In genomic region chr15:39782441-39783138, GRCh38 we compare ENCODE assay signal across 8 cellular contexts. TPM values are rescaled to one million over a fixed set of nuclear protein-coding genes. Genes with fewer than 3 reads are reported as not detected.
DNase-seq lines count a peak whose midpoint lies in the region; ATAC-seq and TF ChIP-seq lines count a peak whose summit lies in the region.

FSIP1 (minus strand) TSS chr15:39782841; CDS start chr15:39776524, 6,317 bp downstream.

- peaks cover 4% of the 10 kb centered on the region; the same call in 1 of the 2 replicates for H3F3A ChIP-seq in PC-9 (ENCODE audit: insufficient read depth, low read depth)

- CTCF ChIA-PET in PC-9 (lab: Charles Lee): interaction anchor here (0.6 kb wide), 1 partner anchor 61 kb away, joined by 3 read pairs; no protein-coding TSS in a partner anchor

- intact Hi-C loops in PC-9 (cut with micrococcal nuclease; ENCODE audit: unreplicated experiment): loop anchor here (5.0 to 10.0 kb wide), 6 partner anchors 92 to 1078 kb away; partner anchors contain the start of genes BMF, BUB1B, EIF2AK4 and SRP14
- intact Hi-C loops in esophagus muscularis mucosa (cut with DNase I): no loop called here

- WGBS in esophagus muscularis mucosa: 0% methylated on average over 21 of the region's 64 CpGs

- no peaks in the 10 kb centered on the region for H3K9me2 ChIP-seq in PC-9 (ENCODE audit: insufficient read depth)

- H3K4me1 ChIP-seq in PC-9 (replicated peaks; ENCODE audit: insufficient read depth): peaks cover 9% of the 10 kb centered on the region
- H3K4me1 ChIP-seq in esophagus muscularis mucosa: peaks cover 13 to 58% (median 49%) of the 10 kb centered on the region in 4 donors

- TF ChIP-seq POLR2A in esophagus muscularis mucosa (IDR thresholded peaks at IDR 0.05; ENCODE audit: low read depth): no peak

- no peaks in the 10 kb centered on the region for H3K27me3 ChIP-seq in PC-9 (ENCODE audit: insufficient read depth, low read depth)
- H3K27me3 ChIP-seq in esophagus muscularis mucosa: no peaks in the 10 kb centered on the region

- peak within 1 kb of the TSS; percentile 98 for H2AFZ ChIP-seq in PC-9

- no peak for TF ChIP-seq CTCF in PC-9 (conservative IDR thresholded peaks at IDR 0.05)
- no peak for TF ChIP-seq CTCF in esophagus muscularis mucosa (IDR thresholded peaks at IDR 0.05)

- POLR2A ChIA-PET in PC-9 (lab: Charles Lee; ENCODE audit: unreplicated experiment): interaction anchor here (0.6 to 0.7 kb wide), 2 partner anchors 462 to 556 kb away, joined by 3 to 4 read pairs; no protein-coding TSS in a partner anchor

- H3K4me3 ChIP-seq in PC-9: peak within 1 kb of the TSS; percentile 98
- peak within 1 kb of the TSS; percentile 68 to 79 (median 76) for H3K4me3 ChIP-seq in esophagus muscularis mucosa

- peak within 1 kb of the TSS; percentile 84 for H3K4me2 ChIP-seq in PC-9

- H3K36me3 ChIP-seq in PC-9 (ENCODE audit: low read depth) (no peaks in the 10 kb centered on the region), esophagus muscularis mucosa (no peaks in the 10 kb centered on the region)

- TF ChIP-seq EP300 in esophagus muscularis mucosa (IDR thresholded peaks at IDR 0.05): no peak

- peak; percentile 70 for DNase-seq in DMS53 treated with DMSO at 0.1 percent for 48 hours (lab: John Stamatoyannopoulos, UW; ENCODE audit: unreplicated experiment)
- peak; percentile 97 for DNase-seq in KBM-7
- DNase-seq in PC-9: peak; percentile 84 to 97
- DNase-seq in activated T-cell treated with anti-CD3 and anti-CD28 coated beads, Interleukin-2, amount 50 U/mL, for 48 hours: peak; percentile 97 to 99
- DNase-seq in esophagus muscularis mucosa (ENCODE audit: extremely low spot score): peak; percentile 99
- peak; percentile 98 for DNase-seq in myocyte (ENCODE audit: low read depth)
- peak; percentile 90 to 92 for DNase-seq in stimulated activated CD8-positive, alpha-beta memory T cell treated with anti-CD3 and anti-CD28 coated beads, Interleukin-7, amount 100 ng/mL, for 4 hours (ENCODE audit: low read depth in 2 of 2)

- H3K27ac ChIP-seq in PC-9: peak within 1 kb of the TSS; percentile 31; the same call in 1 of the 2 replicates
- peak within 1 kb of the TSS; percentile 72 to 90 (median 84) for H3K27ac ChIP-seq in esophagus muscularis mucosa (replicated peaks in 1 of 4)

- in situ Hi-C loops in KBM-7 (cut with MboI; ENCODE audit: low pct_unique_long_range_greater_than_20kb, low sequenced_read_pairs): loop anchor here (25.0 kb wide), 1 partner anchor 480 kb away; no protein-coding TSS in a partner anchor

- peak; percentile 98 for ATAC-seq in GM21723 (IDR thresholded peaks at IDR 0.05; ENCODE audit: unreplicated experiment)

- H4K20me1 ChIP-seq in PC-9 (ENCODE audit: insufficient read depth): no peaks in the 10 kb centered on the region

- H3K79me2 ChIP-seq in PC-9 (ENCODE audit: low read depth): peaks cover 13% of the 10 kb centered on the region; the same call in 1 of the 2 replicates

- H3K9me3 ChIP-seq in PC-9 (ENCODE audit: insufficient read depth, low read depth): no peaks in the 10 kb centered on the region
- H3K9me3 ChIP-seq in esophagus muscularis mucosa: no peaks in the 10 kb centered on the region

- BruUV-seq in PC-9 (replicated peaks; lab: Mats Ljungman, UMichigan): no TSS peak

RNA-seq across cellular contexts. Expression of gene FSIP1, which starts in this region (rescaled TPM):
- total RNA-seq in PC-9 (2021) (0.63 and 1.2 TPM in 2 replicates), esophagus muscularis mucosa (1 to 10 TPM in 3 of 4 donors, under 1 TPM in 1; 0.83 to 4.6 (median 1.4) TPM), myocyte (0.37 and 2.3 TPM in 2 replicates)
- polyA plus RNA-seq in myocyte (2012): 2.8 TPM

Comparison
In these comparisons a context has a peak if more than half of its experiments do, and no peak if none do; other contexts are left out.
1. Peak in every context shown above with its lines: DNase-seq, ATAC-seq, H3K4me3 ChIP-seq and H3K27ac ChIP-seq.